In genomic region chr2:237115870-237116269, GRCh38 we compare ENCODE assay signal across 40 cellular contexts.
"Had no signal": no experiment of that assay in that cellular context is flagged by ENCODE, and none has a peak within 500 bp of the region (broad histone marks: within the 10 kb centered on the region; RNA-seq: fewer than 3 reads in every experiment).

No MANE protein-coding gene starts in this region.

- H3K27me3 ChIP-seq: adrenal gland, ascending aorta, body of pancreas, brain microvascular endothelial cell, breast epithelium, cardiac muscle cell had no signal

- ATAC-seq: activated naive CD4-positive, alpha-beta T cell treated with anti-CD3 and anti-CD28 coated beads, Interleukin-2, amount 50 U/mL, for 72 hours; activated naive CD8-positive, alpha-beta T cell treated with anti-CD3 and anti-CD28 coated beads, Interleukin-2, amount 50 U/mL, for 24 hours; activated T-cell treated with anti-CD3 and anti-CD28 coated beads, Interleukin-2, amount 50 U/mL, for 4 hours; activated T-cell treated with anti-CD3 and anti-CD28 coated beads, Interleukin-2, amount 50 U/mL, for 72 hours; activated T-helper 17 cell treated with anti-CD3 and anti-CD28 coated beads, Interleukin-2, amount 50 U/mL, for 72 hours; body of pancreas had no signal

- H3K36me3 ChIP-seq: adrenal gland, ascending aorta, brain microvascular endothelial cell, breast epithelium, cardiac muscle cell had no signal

- H3K36me3 Mint-ChIP-seq: activated naive CD4-positive, alpha-beta T cell treated with anti-CD3 and anti-CD28 coated beads, Interleukin-2, amount 10 ng/mL, durations not matched to agents 7 days and 5 days; activated naive CD4-positive, alpha-beta T cell treated with anti-CD3 and anti-CD28 coated beads, Interleukin-2, amount 50 U/mL, for 72 hours; activated naive CD8-positive, alpha-beta T cell treated with anti-CD3 and anti-CD28 coated beads, Interleukin-2, amount 10 ng/mL, durations not matched to agents 7 days and 5 days had no signal

- DNase-seq: activated effector memory CD4-positive, alpha-beta T cell treated with anti-CD3 and anti-CD28 coated beads, Interleukin-2, amount 50 U/mL, for 16 hours; activated effector memory CD4-positive, alpha-beta T cell treated with Interleukin-2 at 50 U/mL for 16 hours; activated gamma-delta T cell; activated gamma-delta T cell treated with Interleukin-2 at 50 U/mL for 16 hours; activated naive CD4-positive, alpha-beta T cell; activated naive CD4-positive, alpha-beta T cell treated with anti-CD3 and anti-CD28 coated beads for 36 hours; activated naive CD4-positive, alpha-beta T cell treated with anti-CD3 and anti-CD28 coated beads, Interleukin-2, amount 10 ng/mL, durations not matched to agents 7 days and 5 days; activated naive CD4-positive, alpha-beta T cell treated with anti-CD3 and anti-CD28 coated beads, Interleukin-2, amount 50 U/mL, for 16 hours; activated naive CD4-positive, alpha-beta T cell treated with Interleukin-2 at 50 U/mL for 16 hours; activated naive CD8-positive, alpha-beta T cell treated with anti-CD3 and anti-CD28 coated beads for 36 hours; activated naive CD8-positive, alpha-beta T cell treated with anti-CD3 and anti-CD28 coated beads, Interleukin-2, amount 10 ng/mL, durations not matched to agents 7 days and 5 days; activated naive CD8-positive, alpha-beta T cell treated with anti-CD3 and anti-CD28 coated beads, Interleukin-2, amount 50 U/mL, for 24 hours; activated T-cell treated with anti-CD3 and anti-CD28 coated beads, Interleukin-2, amount 50 U/mL, for 1 hour; activated T-cell treated with anti-CD3 and anti-CD28 coated beads, Interleukin-2, amount 50 U/mL, for 24 hours; activated T-cell treated with anti-CD3 and anti-CD28 coated beads, Interleukin-2, amount 50 U/mL, for 4 hours; activated T-cell treated with anti-CD3 and anti-CD28 coated beads, Interleukin-2, amount 50 U/mL, for 48 hours; activated T-cell treated with anti-CD3 and anti-CD28 coated beads, Interleukin-2, amount 50 U/mL, for 72 hours; adrenal gland; amniotic stem cell; amygdala; anterior cingulate cortex; aorta; body of pancreas; brain microvascular endothelial cell; caudate nucleus; central memory CD4-positive, alpha-beta T cell; cerebellar nuclear complex had no signal

- H3K27ac Mint-ChIP-seq: activated naive CD4-positive, alpha-beta T cell treated with anti-CD3 and anti-CD28 coated beads for 36 hours; activated naive CD4-positive, alpha-beta T cell treated with anti-CD3 and anti-CD28 coated beads, Interleukin-2, amount 10 ng/mL, durations not matched to agents 7 days and 5 days; activated naive CD4-positive, alpha-beta T cell treated with anti-CD3 and anti-CD28 coated beads, Interleukin-2, amount 50 U/mL, for 24 hours; activated naive CD4-positive, alpha-beta T cell treated with anti-CD3 and anti-CD28 coated beads, Interleukin-2, amount 50 U/mL, for 72 hours; activated naive CD8-positive, alpha-beta T cell; activated naive CD8-positive, alpha-beta T cell treated with anti-CD3 and anti-CD28 coated beads for 36 hours; activated naive CD8-positive, alpha-beta T cell treated with anti-CD3 and anti-CD28 coated beads, Interleukin-2, amount 10 ng/mL, durations not matched to agents 7 days and 5 days; activated naive CD8-positive, alpha-beta T cell treated with anti-CD3 and anti-CD28 coated beads, Interleukin-2, amount 50 U/mL, for 24 hours; activated T-cell treated with anti-CD3 and anti-CD28 coated beads, Interleukin-2, amount 50 U/mL, for 24 hours; activated T-cell treated with anti-CD3 and anti-CD28 coated beads, Interleukin-2, amount 50 U/mL, for 72 hours; activated T-helper 1 cell treated with anti-CD3 and anti-CD28 coated beads, Interleukin-12 subunit alpha, Interleukin-12 subunit beta, Interleukin-2, Interleukin-4 antibody, amounts not matched to agents 30 ng/mL and 10 ng/mL and 1 ng/mL, durations not matched to agents 14 hours and 24 hours and 36 hours; activated T-helper 17 cell treated with anti-CD3 and anti-CD28 coated beads, Interleukin-2, amount 50 U/mL, for 72 hours; activated T-helper 2 cell treated with anti-CD3 and anti-CD28 coated beads, Interferon-gamma antibody, Interleukin-2, Interleukin-4, amounts not matched to agents 10 μg/mL and 5 μg/mL and 100 μg/mL, durations not matched to agents 14 hours and 24 hours and 36 hours; brain had no signal

- FAIRE-seq: astrocyte, bronchial epithelial cell had no signal

- H3K4me3 Mint-ChIP-seq: activated naive CD4-positive, alpha-beta T cell treated with anti-CD3 and anti-CD28 coated beads for 36 hours; activated naive CD4-positive, alpha-beta T cell treated with anti-CD3 and anti-CD28 coated beads, Interleukin-2, amount 10 ng/mL, durations not matched to agents 7 days and 5 days; activated naive CD4-positive, alpha-beta T cell treated with anti-CD3 and anti-CD28 coated beads, Interleukin-2, amount 50 U/mL, for 24 hours; activated naive CD8-positive, alpha-beta T cell; activated naive CD8-positive, alpha-beta T cell treated with anti-CD3 and anti-CD28 coated beads for 36 hours; activated naive CD8-positive, alpha-beta T cell treated with anti-CD3 and anti-CD28 coated beads, Interleukin-2, amount 10 ng/mL, durations not matched to agents 7 days and 5 days; activated naive CD8-positive, alpha-beta T cell treated with anti-CD3 and anti-CD28 coated beads, Interleukin-2, amount 50 U/mL, for 24 hours; activated T-cell treated with anti-CD3 and anti-CD28 coated beads, Interleukin-2, amount 50 U/mL, for 24 hours; activated T-cell treated with anti-CD3 and anti-CD28 coated beads, Interleukin-2, amount 50 U/mL, for 4 hours; activated T-cell treated with anti-CD3 and anti-CD28 coated beads, Interleukin-2, amount 50 U/mL, for 72 hours; activated T-helper 1 cell treated with anti-CD3 and anti-CD28 coated beads, Interleukin-12 subunit alpha, Interleukin-12 subunit beta, Interleukin-2, Interleukin-4 antibody, amounts not matched to agents 30 ng/mL and 10 ng/mL and 1 ng/mL, durations not matched to agents 14 hours and 24 hours and 36 hours; activated T-helper 17 cell treated with anti-CD3 and anti-CD28 coated beads, Interleukin-2, amount 50 U/mL, for 72 hours; brain; central memory CD8-positive, alpha-beta T cell had no signal

- H3K27ac ChIP-seq: adrenal gland, ascending aorta, body of pancreas, brain microvascular endothelial cell, breast epithelium, cardiac muscle cell had no signal

- H3K4me1 ChIP-seq: adrenal gland, ascending aorta, body of pancreas, breast epithelium had no signal

- H3K27me3 Mint-ChIP-seq: activated naive CD4-positive, alpha-beta T cell treated with anti-CD3 and anti-CD28 coated beads, Interleukin-2, amount 10 ng/mL, durations not matched to agents 7 days and 5 days; activated naive CD4-positive, alpha-beta T cell treated with anti-CD3 and anti-CD28 coated beads, Interleukin-2, amount 50 U/mL, for 24 hours; activated naive CD8-positive, alpha-beta T cell; activated naive CD8-positive, alpha-beta T cell treated with anti-CD3 and anti-CD28 coated beads for 36 hours; activated naive CD8-positive, alpha-beta T cell treated with anti-CD3 and anti-CD28 coated beads, Interleukin-2, amount 10 ng/mL, durations not matched to agents 7 days and 5 days; activated naive CD8-positive, alpha-beta T cell treated with anti-CD3 and anti-CD28 coated beads, Interleukin-2, amount 50 U/mL, for 24 hours; activated T-cell treated with anti-CD3 and anti-CD28 coated beads, Interleukin-2, amount 50 U/mL, for 24 hours; activated T-helper 17 cell treated with anti-CD3 and anti-CD28 coated beads, Interleukin-2, amount 50 U/mL, for 72 hours; brain; central memory CD8-positive, alpha-beta T cell had no signal

- H3K9me3 Mint-ChIP-seq: activated naive CD4-positive, alpha-beta T cell treated with anti-CD3 and anti-CD28 coated beads for 36 hours; activated naive CD4-positive, alpha-beta T cell treated with anti-CD3 and anti-CD28 coated beads, Interleukin-2, amount 10 ng/mL, durations not matched to agents 7 days and 5 days; activated naive CD4-positive, alpha-beta T cell treated with anti-CD3 and anti-CD28 coated beads, Interleukin-2, amount 50 U/mL, for 24 hours; activated naive CD4-positive, alpha-beta T cell treated with anti-CD3 and anti-CD28 coated beads, Interleukin-2, amount 50 U/mL, for 72 hours; activated naive CD8-positive, alpha-beta T cell treated with anti-CD3 and anti-CD28 coated beads for 36 hours; activated naive CD8-positive, alpha-beta T cell treated with anti-CD3 and anti-CD28 coated beads, Interleukin-2, amount 10 ng/mL, durations not matched to agents 7 days and 5 days; activated naive CD8-positive, alpha-beta T cell treated with anti-CD3 and anti-CD28 coated beads, Interleukin-2, amount 50 U/mL, for 24 hours; activated T-cell treated with anti-CD3 and anti-CD28 coated beads, Interleukin-2, amount 50 U/mL, for 24 hours; activated T-cell treated with anti-CD3 and anti-CD28 coated beads, Interleukin-2, amount 50 U/mL, for 4 hours; activated T-cell treated with anti-CD3 and anti-CD28 coated beads, Interleukin-2, amount 50 U/mL, for 72 hours; activated T-helper 1 cell treated with anti-CD3 and anti-CD28 coated beads, Interleukin-12 subunit alpha, Interleukin-12 subunit beta, Interleukin-2, Interleukin-4 antibody, amounts not matched to agents 30 ng/mL and 10 ng/mL and 1 ng/mL, durations not matched to agents 14 hours and 24 hours and 36 hours; activated T-helper 17 cell treated with anti-CD3 and anti-CD28 coated beads, Interleukin-2, amount 50 U/mL, for 72 hours; activated T-helper 2 cell treated with anti-CD3 and anti-CD28 coated beads, Interferon-gamma antibody, Interleukin-2, Interleukin-4, amounts not matched to agents 10 μg/mL and 5 μg/mL and 100 μg/mL, durations not matched to agents 14 hours and 24 hours and 36 hours; central memory CD8-positive, alpha-beta T cell had no signal

- H3K4me1 Mint-ChIP-seq: activated naive CD4-positive, alpha-beta T cell treated with anti-CD3 and anti-CD28 coated beads, Interleukin-2, amount 10 ng/mL, durations not matched to agents 7 days and 5 days; activated naive CD4-positive, alpha-beta T cell treated with anti-CD3 and anti-CD28 coated beads, Interleukin-2, amount 50 U/mL, for 24 hours; activated naive CD8-positive, alpha-beta T cell treated with anti-CD3 and anti-CD28 coated beads for 36 hours; activated naive CD8-positive, alpha-beta T cell treated with anti-CD3 and anti-CD28 coated beads, Interleukin-2, amount 10 ng/mL, durations not matched to agents 7 days and 5 days; activated naive CD8-positive, alpha-beta T cell treated with anti-CD3 and anti-CD28 coated beads, Interleukin-2, amount 50 U/mL, for 24 hours; activated T-helper 17 cell treated with anti-CD3 and anti-CD28 coated beads, Interleukin-2, amount 50 U/mL, for 72 hours; central memory CD8-positive, alpha-beta T cell had no signal

- H3K9me3 ChIP-seq: adrenal gland, ascending aorta, body of pancreas, breast epithelium had no signal

- H3K4me3 ChIP-seq: adrenal gland, ascending aorta, body of pancreas, breast epithelium, cardiac muscle cell had no signal
